21 cellular contexts compared by ENCODE assay signal in the genomic region with DNA sequence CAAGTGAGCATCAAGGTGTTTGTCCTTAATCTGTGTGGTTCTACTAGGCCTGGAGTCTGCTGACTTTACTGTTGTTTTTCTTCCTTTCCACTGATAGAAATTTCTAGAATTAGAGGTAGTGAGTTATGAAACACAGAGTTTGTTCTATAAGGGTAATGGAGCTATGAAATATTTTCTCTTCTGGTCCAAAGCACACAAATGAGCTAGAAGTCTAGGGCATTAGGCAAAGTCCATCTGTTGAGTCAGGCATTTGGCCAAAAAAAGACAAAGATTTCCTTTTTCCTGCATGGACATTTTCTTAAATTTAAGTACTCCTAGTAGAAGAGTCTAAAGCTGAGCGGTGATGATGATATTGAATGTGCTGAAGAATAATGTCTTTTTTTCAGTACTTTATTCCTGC.
"Had no signal": no experiment of that assay in that cellular context is flagged by ENCODE, and none has a peak within 500 bp of the region (broad histone marks: within the 10 kb centered on the region; RNA-seq: fewer than 3 reads in every experiment).

No MANE protein-coding gene starts in this region.

- ATAC-seq: gastrocnemius medialis; left cardiac atrium; lower lobe of right lung; naive thymus-derived CD8-positive, alpha-beta T cell; right cardiac atrium; stimulated activated memory B cell treated with anti-CD40 and anti-IgM and Interleukin-4, amounts not matched to agents 10 μg/mL and 1 μg/mL and 100 μg/mL, for 72 hours; stimulated activated naive CD8-positive, alpha-beta T cell treated with anti-CD3 and anti-CD28 coated beads, Interleukin-15, Interleukin-2, amounts not matched to agents 100 U/mL and 50 U/mL, for 24 hours had no signal

- H3K27me3 ChIP-seq: dorsolateral prefrontal cortex, gastrocnemius medialis, spleen, testis, tibial artery had no signal

- H3K27ac ChIP-seq: gastrocnemius medialis, left ventricle myocardium inferior, lower lobe of right lung, prostate gland, skin epidermis, spleen, testis, tibial artery had no signal

- H3K36me3 ChIP-seq: gastrocnemius medialis, left ventricle myocardium inferior, lower lobe of right lung, prostate gland, spleen, tibial artery had no signal

- FAIRE-seq: colon had no signal

- H3K9me3 ChIP-seq: gastrocnemius medialis, left ventricle myocardium inferior, lower lobe of right lung, prostate gland, spleen, testis, tibial artery had no signal

- H3K4me1 ChIP-seq: gastrocnemius medialis, left ventricle myocardium inferior, lower lobe of right lung, spleen, testis, tibial artery had no signal

- H3K4me3 ChIP-seq: dorsolateral prefrontal cortex, gastrocnemius medialis, left ventricle myocardium inferior, lower lobe of right lung, prostate gland, skin epidermis, spleen, testis, tibial artery had no signal

- DNase-seq: effector CD4-positive, alpha-beta T cell; foreskin fibroblast; gastrocnemius medialis; head of caudate nucleus; left cardiac atrium; left ventricle myocardium inferior; lower lobe of right lung; naive thymus-derived CD8-positive, alpha-beta T cell; nephron progenitor cell; nucleus accumbens; right cardiac atrium; spleen; stimulated activated CD4-positive, alpha-beta T cell treated with anti-CD3 and anti-CD28 coated beads, Interleukin-4, amount 100 ng/mL, for 4 hours; stimulated activated naive CD8-positive, alpha-beta T cell treated with anti-CD3 and anti-CD28 coated beads, Interleukin-15, Interleukin-2, amounts not matched to agents 100 U/mL and 50 U/mL, for 24 hours; testis; tibial artery had no signal
